In genomic region chrX:152276277-152276676, GRCh38 we compare ENCODE assay signal across 28 cellular contexts.
"Had no signal": no experiment of that assay in that cellular context is flagged by ENCODE, and none has a peak within 500 bp of the region (broad histone marks: within the 10 kb centered on the region; RNA-seq: fewer than 3 reads in every experiment).

No MANE protein-coding gene starts in this region.

- H3K4me3 Mint-ChIP-seq: mesothelial cell of epicardium; naive B cell; natural killer cell; nephron progenitor cell; neural progenitor cell; stimulated activated memory B cell treated with anti-CD40 and anti-IgM and Interleukin-4, amounts not matched to agents 10 μg/mL and 1 μg/mL and 100 μg/mL, for 72 hours; stimulated activated naive CD8-positive, alpha-beta T cell treated with anti-CD3 and anti-CD28 coated beads, Interleukin-15, amount 100 ng/mL, for 72 hours; type B pancreatic cell had no signal

- H3K27ac Mint-ChIP-seq: mesothelial cell of epicardium; naive B cell; natural killer cell; nephron progenitor cell; neural progenitor cell; progenitor cell of endocrine pancreas; stimulated activated memory B cell treated with anti-CD40 and anti-IgM and Interleukin-4, amounts not matched to agents 10 μg/mL and 1 μg/mL and 100 μg/mL, for 72 hours; stimulated activated naive CD8-positive, alpha-beta T cell treated with anti-CD3 and anti-CD28 coated beads, Interleukin-15, amount 100 ng/mL, for 72 hours; type B pancreatic cell had no signal

- ATAC-seq: left cardiac atrium; left lung; lower lobe of right lung; natural killer cell; right lobe of liver; stimulated activated memory B cell treated with anti-CD40 and anti-IgM and Interleukin-4, amounts not matched to agents 10 μg/mL and 1 μg/mL and 100 μg/mL, for 72 hours; stimulated activated naive CD8-positive, alpha-beta T cell treated with anti-CD3 and anti-CD28 coated beads, Interleukin-15, amount 100 ng/mL, for 72 hours had no signal

- DNase-seq: islet precursor cell; kidney glomerular epithelial cell; left cardiac atrium; left lung; lower lobe of right lung; mesendoderm; naive B cell; natural killer cell; nephron progenitor cell; occipital lobe; right lobe of liver; stimulated activated CD4-positive, alpha-beta T cell treated with anti-CD3 and anti-CD28 coated beads, Interleukin-1b, Interleukin-23, amount 100 ng/mL, for 48 hours; stimulated activated CD4-positive, alpha-beta T cell treated with anti-CD3 and anti-CD28 coated beads, Interleukin-2, amount 100 ng/mL, for 48 hours; stimulated activated CD4-positive, alpha-beta T cell treated with anti-CD3 and anti-CD28 coated beads, Interleukin-4, amount 100 ng/mL, for 4 hours; stimulated activated CD8-positive, alpha-beta memory T cell treated with anti-CD3 and anti-CD28 coated beads, Interleukin-4, amount 100 ng/mL, for 48 hours; stimulated activated naive CD4-positive, alpha-beta T cell treated with Interleukin-2 at 50 U/mL for 16 hours; stimulated activated naive CD8-positive, alpha-beta T cell treated with anti-CD3 and anti-CD28 coated beads, Interleukin-15, amount 100 ng/mL, for 72 hours; substantia nigra; uterus had no signal

- H3K27me3 Mint-ChIP-seq: naive B cell; progenitor cell of endocrine pancreas; stimulated activated memory B cell treated with anti-CD40 and anti-IgM and Interleukin-4, amounts not matched to agents 10 μg/mL and 1 μg/mL and 100 μg/mL, for 72 hours; stimulated activated naive CD8-positive, alpha-beta T cell treated with anti-CD3 and anti-CD28 coated beads, Interleukin-15, amount 100 ng/mL, for 72 hours; type B pancreatic cell had no signal

- H3K27me3 ChIP-seq: left lung, neural progenitor cell, neutrophil, right atrium auricular region, tibial nerve, uterus had no signal

- H3K4me3 ChIP-seq: left lung, lower lobe of right lung, neural progenitor cell, right atrium auricular region, right lobe of liver, smooth muscle cell, tibial nerve, uterus had no signal

- H3K27ac ChIP-seq: left lung, lower lobe of right lung, neural progenitor cell, neutrophil, right atrium auricular region, right lobe of liver, tibial nerve, uterus had no signal

- H3K4me1 Mint-ChIP-seq: mesothelial cell of epicardium; naive B cell; natural killer cell; nephron progenitor cell; neural progenitor cell; stimulated activated memory B cell treated with anti-CD40 and anti-IgM and Interleukin-4, amounts not matched to agents 10 μg/mL and 1 μg/mL and 100 μg/mL, for 72 hours; stimulated activated naive CD8-positive, alpha-beta T cell treated with anti-CD3 and anti-CD28 coated beads, Interleukin-15, amount 100 ng/mL, for 72 hours had no signal

- H3K36me3 Mint-ChIP-seq: mesothelial cell of epicardium; natural killer cell; neural progenitor cell; stimulated activated memory B cell treated with anti-CD40 and anti-IgM and Interleukin-4, amounts not matched to agents 10 μg/mL and 1 μg/mL and 100 μg/mL, for 72 hours; type B pancreatic cell had no signal

- H2AFZ ChIP-seq: neural progenitor cell had no signal

- H3K9me3 ChIP-seq: left lung, lower lobe of right lung, neutrophil, right atrium auricular region, tibial nerve, uterus had no signal

- H3K36me3 ChIP-seq: left lung, lower lobe of right lung, neural progenitor cell, neutrophil, right atrium auricular region, right lobe of liver, tibial nerve, uterus had no signal

- H3K4me1 ChIP-seq: left lung, lower lobe of right lung, neural progenitor cell, right atrium auricular region, right lobe of liver, tibial nerve, uterus had no signal

- H3K4me2 ChIP-seq: neural progenitor cell, smooth muscle cell had no signal

- H3K9ac ChIP-seq: neural progenitor cell had no signal
